ENCODE assay signal across 20 cellular contexts in the genomic region with DNA sequence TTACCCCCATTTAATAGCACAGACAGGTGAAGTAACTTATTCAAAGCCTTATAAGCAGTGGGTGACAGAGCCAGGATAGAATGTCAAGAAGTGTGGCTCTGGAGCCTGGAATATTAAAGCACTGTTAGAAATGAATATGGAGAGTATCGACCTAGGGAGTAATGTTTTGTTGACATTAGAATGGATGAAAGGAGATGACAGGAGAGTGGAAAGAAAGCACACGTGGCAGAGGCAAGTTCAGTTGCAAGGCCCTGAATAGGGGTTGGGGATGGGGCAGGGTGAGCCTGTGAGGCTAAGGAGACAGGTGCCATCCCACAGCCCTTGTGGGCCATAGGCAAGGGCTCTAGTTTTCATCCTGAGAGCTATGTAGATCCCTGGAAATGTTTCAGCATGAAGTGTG.
"Had no signal": no experiment of that assay in that cellular context is flagged by ENCODE, and none has a peak within 500 bp of the region (broad histone marks: within the 10 kb centered on the region; RNA-seq: fewer than 3 reads in every experiment).

No MANE protein-coding gene starts in this region.

- H3K27ac ChIP-seq: breast epithelium, colonic mucosa had no signal

- ATAC-seq: activated CD8-positive, alpha-beta memory T cell treated with anti-CD3 and anti-CD28 coated beads, Interleukin-2, amount 10 ng/mL, durations not matched to agents 7 days and 5 days; T-cell had no signal

- H3K4me3 Mint-ChIP-seq: activated B cell treated with CpG ODN at 0.5 μM for 24 hours; activated CD4-positive, alpha-beta T cell treated with anti-CD3 and anti-CD28 coated beads, Interleukin-2, amount 10 ng/mL, durations not matched to agents 24 days and 14 days; activated CD8-positive, alpha-beta memory T cell treated with anti-CD3 and anti-CD28 coated beads, Interleukin-2, amount 10 ng/mL, durations not matched to agents 7 days and 5 days; activated naive CD4-positive, alpha-beta T cell treated with anti-CD3 and anti-CD28 coated beads, Interleukin-2, amount 50 U/mL, for 24 hours; activated T-cell treated with anti-CD3 and anti-CD28 coated beads, Interleukin-2, amount 50 U/mL, for 24 hours; activated T-helper 1 cell treated with anti-CD3 and anti-CD28 coated beads, Interleukin-12 subunit alpha, Interleukin-12 subunit beta, Interleukin-2, Interleukin-4 antibody, amounts not matched to agents 30 ng/mL and 10 ng/mL and 1 ng/mL, durations not matched to agents 14 hours and 24 hours and 36 hours; T-cell had no signal

- H3K36me3 Mint-ChIP-seq: activated CD8-positive, alpha-beta memory T cell treated with anti-CD3 and anti-CD28 coated beads, Interleukin-2, amount 10 ng/mL, durations not matched to agents 7 days and 5 days; activated naive CD4-positive, alpha-beta T cell treated with anti-CD3 and anti-CD28 coated beads, Interleukin-2, amount 50 U/mL, for 24 hours; T-cell had no signal

- H3K4me1 ChIP-seq: breast epithelium, colonic mucosa had no signal

- H3K9me3 ChIP-seq: breast epithelium, colonic mucosa had no signal

- H3K27me3 Mint-ChIP-seq: activated CD4-positive, alpha-beta T cell treated with anti-CD3 and anti-CD28 coated beads, Interleukin-2, amount 10 ng/mL, durations not matched to agents 24 days and 14 days had no signal

- DNase-seq: activated B cell treated with CpG ODN at 0.5 μM for 24 hours; activated CD4-positive, alpha-beta T cell treated with anti-CD3 and anti-CD28 coated beads for 1 hour; activated CD4-positive, alpha-beta T cell treated with anti-CD3 and anti-CD28 coated beads, Interleukin-2, amount 10 ng/mL, durations not matched to agents 24 days and 14 days; activated CD4-positive, alpha-beta T cell treated with anti-CD3 and anti-CD28 coated beads, Interleukin-2, amount 50 U/mL, for 48 hours; activated CD8-positive, alpha-beta memory T cell treated with anti-CD3 and anti-CD28 coated beads, Interleukin-2, amount 10 ng/mL, durations not matched to agents 7 days and 5 days; activated effector memory CD4-positive, alpha-beta T cell treated with Interleukin-2 at 50 U/mL for 16 hours; activated naive CD4-positive, alpha-beta T cell; activated T-cell treated with anti-CD3 and anti-CD28 coated beads, Interleukin-2, amount 50 U/mL, for 24 hours; aorta; caudate nucleus; colonic mucosa; NCI-H1694 treated with DMSO at 0.1 percent for 48 hours; NCI-H2081; SIG-M5; T-cell; T-helper 2 cell; T1000 had no signal

- H3K9me3 Mint-ChIP-seq: activated B cell treated with CpG ODN at 0.5 μM for 24 hours; activated CD4-positive, alpha-beta T cell treated with anti-CD3 and anti-CD28 coated beads, Interleukin-2, amount 10 ng/mL, durations not matched to agents 24 days and 14 days; activated naive CD4-positive, alpha-beta T cell treated with anti-CD3 and anti-CD28 coated beads, Interleukin-2, amount 50 U/mL, for 24 hours; activated T-cell treated with anti-CD3 and anti-CD28 coated beads, Interleukin-2, amount 50 U/mL, for 24 hours; activated T-helper 1 cell treated with anti-CD3 and anti-CD28 coated beads, Interleukin-12 subunit alpha, Interleukin-12 subunit beta, Interleukin-2, Interleukin-4 antibody, amounts not matched to agents 30 ng/mL and 10 ng/mL and 1 ng/mL, durations not matched to agents 14 hours and 24 hours and 36 hours; T-cell had no signal

- H3K27ac Mint-ChIP-seq: activated B cell treated with CpG ODN at 0.5 μM for 24 hours; activated CD4-positive, alpha-beta T cell treated with anti-CD3 and anti-CD28 coated beads, Interleukin-2, amount 10 ng/mL, durations not matched to agents 24 days and 14 days; activated CD8-positive, alpha-beta memory T cell treated with anti-CD3 and anti-CD28 coated beads, Interleukin-2, amount 10 ng/mL, durations not matched to agents 7 days and 5 days; activated naive CD4-positive, alpha-beta T cell treated with anti-CD3 and anti-CD28 coated beads, Interleukin-2, amount 50 U/mL, for 24 hours; activated T-cell treated with anti-CD3 and anti-CD28 coated beads, Interleukin-2, amount 50 U/mL, for 24 hours; activated T-helper 1 cell treated with anti-CD3 and anti-CD28 coated beads, Interleukin-12 subunit alpha, Interleukin-12 subunit beta, Interleukin-2, Interleukin-4 antibody, amounts not matched to agents 30 ng/mL and 10 ng/mL and 1 ng/mL, durations not matched to agents 14 hours and 24 hours and 36 hours; T-cell had no signal

- H3K27me3 ChIP-seq: breast epithelium, colonic mucosa had no signal

- H3K4me1 Mint-ChIP-seq: activated CD4-positive, alpha-beta T cell treated with anti-CD3 and anti-CD28 coated beads, Interleukin-2, amount 10 ng/mL, durations not matched to agents 24 days and 14 days; activated CD8-positive, alpha-beta memory T cell treated with anti-CD3 and anti-CD28 coated beads, Interleukin-2, amount 10 ng/mL, durations not matched to agents 7 days and 5 days; activated naive CD4-positive, alpha-beta T cell treated with anti-CD3 and anti-CD28 coated beads, Interleukin-2, amount 50 U/mL, for 24 hours; T-cell had no signal
